In the genomic region with DNA sequence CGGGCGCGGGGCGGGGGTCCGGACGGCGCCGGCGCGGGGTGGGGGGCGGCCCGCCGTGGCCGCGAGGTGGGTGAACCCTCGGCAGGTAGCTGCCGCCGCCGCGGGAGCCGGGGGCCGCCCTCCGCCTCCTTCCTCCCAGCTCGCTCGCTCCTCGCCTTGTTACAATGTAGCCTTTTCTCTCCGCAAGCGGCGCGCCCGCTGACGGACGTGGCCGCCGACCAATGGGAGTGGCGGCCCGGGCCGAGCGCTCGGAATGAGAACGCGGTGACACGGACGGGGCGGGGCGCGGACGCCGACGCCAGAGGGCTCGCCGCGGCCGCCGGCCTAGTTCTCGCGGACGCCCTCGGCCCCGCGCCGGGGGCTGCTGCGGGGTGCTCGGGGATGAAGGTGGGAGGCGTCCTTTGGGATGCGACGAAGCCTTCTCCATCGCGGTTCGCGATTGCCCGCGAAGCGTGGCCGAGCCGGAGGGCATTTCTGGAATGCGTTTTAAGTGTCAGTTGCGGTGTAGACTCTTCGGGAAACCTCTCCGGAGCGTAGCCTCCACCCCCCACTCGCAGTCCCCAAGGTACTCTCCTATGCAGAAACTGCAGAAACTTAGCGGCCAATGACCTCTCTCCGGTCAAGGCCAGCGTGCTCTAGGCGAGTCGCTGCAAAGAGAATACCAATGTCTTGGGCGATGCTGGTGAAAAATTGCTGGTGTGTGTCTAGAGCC, we compare ENCODE assay signal across 8 cellular contexts. TPM values are rescaled to one million over a fixed set of nuclear protein-coding genes. Genes with fewer than 3 reads are reported as not detected.
A peak's percentile ranks its signal among the peaks of the same experiment; 100 is the strongest.
DNase-seq lines count a peak whose midpoint lies in the region; ATAC-seq lines count a peak whose summit lies in the region.

No MANE protein-coding gene starts in this region.

- H3K9me3 ChIP-seq in HUES48 (ENCODE audit: control insufficient read depth, insufficient read depth, low read length): no peaks in the 10 kb centered on the region
- H3K9me3 ChIP-seq in NT2/D1 (ENCODE audit: insufficient read depth, low read length): peaks cover 14% of the 10 kb centered on the region; the same call in 1 of the 2 replicates
- no peaks in the 10 kb centered on the region for H3K9me3 ChIP-seq in endocrine pancreas (ENCODE audit: control insufficient read depth, low read length)

- H3K23ac ChIP-seq in mesendoderm (ENCODE audit: low read length): no peak overlapping the region

- H3K36me3 ChIP-seq in HUES48 (ENCODE audit: control insufficient read depth, insufficient read depth, low read length): no peaks in the 10 kb centered on the region
- no peaks in the 10 kb centered on the region for H3K36me3 ChIP-seq in NT2/D1 (ENCODE audit: insufficient read depth, insufficient read length, low read length)
- no peaks in the 10 kb centered on the region for H3K36me3 ChIP-seq in endocrine pancreas (ENCODE audit: control insufficient read depth, insufficient read depth, low read length)
- no peaks in the 10 kb centered on the region for H3K36me3 ChIP-seq in mesendoderm (ENCODE audit: control insufficient read depth, insufficient read depth, low read length)

- H2BK120ac ChIP-seq in mesendoderm (ENCODE audit: low read depth, low read length): no peak overlapping the region

- peaks cover 25% of the 10 kb centered on the region for H3K79me1 ChIP-seq in mesendoderm (ENCODE audit: low read length)

- peak overlapping the region; percentile 45 for H3K4ac ChIP-seq in mesendoderm (ENCODE audit: low read depth, low read length)

- H3K56ac ChIP-seq in mesendoderm (ENCODE audit: low read length): peak overlapping the region; percentile 97

- H3K79me2 ChIP-seq in mesendoderm (ENCODE audit: control insufficient read depth, insufficient read depth, low read length): peaks cover 14% of the 10 kb centered on the region

- H3K4me2 ChIP-seq in mesendoderm (ENCODE audit: low read length): peak overlapping the region; percentile 92

- peak overlapping the region; percentile 51; the same call in 1 of the 2 replicates for H3K9ac ChIP-seq in HUES48 (ENCODE audit: low read depth, low read length)
- peak overlapping the region; percentile 94 for H3K9ac ChIP-seq in NT2/D1 (ENCODE audit: insufficient read length, low read depth)
- H3K9ac ChIP-seq in endocrine pancreas (ENCODE audit: control insufficient read depth, insufficient read depth, low read length): peak overlapping the region; percentile 58
- peak overlapping the region; percentile 91 for H3K9ac ChIP-seq in mesendoderm (ENCODE audit: low read length)

- no peak overlapping the region for H4K8ac ChIP-seq in mesendoderm (ENCODE audit: low read depth, low read length)

- H3K4me3 ChIP-seq in HUES48 (ENCODE audit: low read depth, low read length) (peak overlapping the region; percentile 82), NT2/D1 (ENCODE audit: insufficient read length, low read depth) (peak overlapping the region; percentile 76), endocrine pancreas (ENCODE audit: control insufficient read depth, insufficient read depth, low read length) (peak overlapping the region; percentile 71), mesendoderm (ENCODE audit: low read length) (peak overlapping the region; percentile 88)

- peak overlapping the region; percentile 86 for H3K27ac ChIP-seq in HUES48 (ENCODE audit: low read depth, low read length)
- peak overlapping the region; percentile 60 for H3K27ac ChIP-seq in mesendoderm (ENCODE audit: low read depth, low read length)

- peak overlapping the region; percentile 91 for H3K18ac ChIP-seq in mesendoderm (ENCODE audit: low read length)

- H2BK5ac ChIP-seq in mesendoderm (ENCODE audit: low read length): no peak overlapping the region

- peak; percentile 97 for ATAC-seq in GM21447 (IDR thresholded peaks at IDR 0.05; ENCODE audit: unreplicated experiment)

- H2AK5ac ChIP-seq in mesendoderm (ENCODE audit: low read length): no peak overlapping the region

- H3K27me3 ChIP-seq in HUES48 (ENCODE audit: control insufficient read depth, insufficient read depth, low read length) (peaks cover 31% of the 10 kb centered on the region), NT2/D1 (ENCODE audit: insufficient read depth, insufficient read length) (peaks cover 29% of the 10 kb centered on the region), endocrine pancreas (ENCODE audit: control insufficient read depth, insufficient read depth, low read length) (no peaks in the 10 kb centered on the region), mesendoderm (ENCODE audit: insufficient read depth, low read length, poor library complexity) (no peaks in the 10 kb centered on the region)

- no CpG with 5 or more reads among the region's 88 CpGs for WGBS in mesendoderm (ENCODE audit: extremely low coverage, insufficient coverage, low lambda C conversion rate)

- H3K4me1 ChIP-seq in HUES48 (ENCODE audit: control insufficient read depth, insufficient read depth, low read length) (peaks cover 10% of the 10 kb centered on the region; the same call in 1 of the 2 replicates), NT2/D1 (ENCODE audit: insufficient read depth, insufficient read length) (peaks cover 10% of the 10 kb centered on the region), endocrine pancreas (ENCODE audit: control insufficient read depth, insufficient read depth, low read length) (no peaks in the 10 kb centered on the region), mesendoderm (ENCODE audit: control insufficient read depth, low read depth, low read length) (no peaks in the 10 kb centered on the region)

- in situ Hi-C loops in Caki2 (cut with HindIII; ENCODE audit: low pct_unique_long_range_greater_than_20kb, low sequenced_read_pairs): no loop called here

- H2BK15ac ChIP-seq in mesendoderm (replicated peaks; ENCODE audit: low read depth): no peak overlapping the region

- H4K5ac ChIP-seq in mesendoderm (ENCODE audit: low read length): no peak overlapping the region

- peak; percentile 94 for DNase-seq in Caki2 (ENCODE audit: low read depth)
- peak; percentile 96 for DNase-seq in NT2/D1 (ENCODE audit: low read depth, low spot score)
- DNase-seq in activated CD8-positive, alpha-beta memory T cell treated with anti-CD3 and anti-CD28 coated beads, Interleukin-2, amount 50 U/mL, for 24 hours (ENCODE audit: extremely low read depth): peak; percentile 66
- peak; percentile 98 for DNase-seq in mesendoderm
- DNase-seq in stimulated activated CD8-positive, alpha-beta memory T cell treated with anti-CD3 and anti-CD28 coated beads, Interleukin-12 subunit alpha, Interleukin-12 subunit beta, amount 100 ng/mL, for 24 hours (ENCODE audit: extremely low read depth): peak; percentile 82

RNA-seq across cellular contexts. Expression of gene PRDM11, which starts 0.7 kb away (rescaled TPM):
- total RNA-seq in Caki2 (2014; rRNA removed; shearing (Covaris generic); ENCODE audit: low replicate concordance): 5.2 and 6.0 TPM in 2 replicates
- 5.4 TPM for polyA plus RNA-seq in mesendoderm (2013, experiment 1 of 2)
- 5.4 TPM for polyA plus RNA-seq in mesendoderm (2013, experiment 2 of 2)

Comparison
In these comparisons a context has a peak if more than half of its experiments do, and no peak if none do; other contexts are left out.
1. Peak in every context shown above with its lines: DNase-seq, ATAC-seq, H3K4me3 ChIP-seq and H3K27ac ChIP-seq.